Comparison of ENCODE assay signal across 8 cellular contexts in the genomic region with DNA sequence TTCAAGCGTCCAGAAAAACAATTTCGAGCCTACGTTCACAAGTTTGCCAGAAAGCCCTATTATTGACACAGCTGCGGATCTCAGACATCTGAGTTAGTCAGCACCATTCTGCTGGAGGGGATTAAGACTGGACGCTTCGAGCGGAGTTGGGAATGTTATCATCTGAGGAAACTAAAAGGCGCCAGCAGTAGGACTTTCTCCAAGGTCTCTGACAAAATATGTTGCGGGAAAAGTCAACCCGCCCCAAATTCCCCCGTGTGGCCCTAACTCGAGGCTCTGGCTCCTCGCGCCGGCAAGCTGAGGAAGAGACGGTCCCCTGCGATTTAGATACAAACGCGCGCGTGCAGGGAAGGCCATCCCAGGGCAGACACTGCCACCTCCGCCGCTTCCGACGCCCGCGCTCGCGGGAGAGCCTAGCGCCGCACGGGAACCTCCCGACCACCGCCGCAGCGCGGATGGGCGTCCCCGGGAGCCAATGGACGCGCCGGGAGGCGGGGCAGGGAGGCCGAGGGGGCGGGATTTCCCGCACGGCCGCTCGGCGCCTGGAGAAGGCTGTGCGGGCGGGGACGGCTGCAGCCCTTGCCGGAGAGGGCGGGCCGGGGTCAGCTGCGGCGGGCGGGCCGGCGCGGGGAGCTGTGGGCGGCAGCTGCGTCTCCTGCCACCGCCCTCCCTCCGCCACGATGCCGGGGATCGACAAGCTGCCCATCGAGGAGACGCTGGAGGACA. TPM values are rescaled to one million over a fixed set of nuclear protein-coding genes. Genes with fewer than 3 reads are reported as not detected.
A peak's percentile ranks its signal among the peaks of the same experiment; 100 is the strongest.
DNase-seq lines count a peak whose midpoint lies in the region; ATAC-seq and TF ChIP-seq lines count a peak whose summit lies in the region.

A gene with protein sequence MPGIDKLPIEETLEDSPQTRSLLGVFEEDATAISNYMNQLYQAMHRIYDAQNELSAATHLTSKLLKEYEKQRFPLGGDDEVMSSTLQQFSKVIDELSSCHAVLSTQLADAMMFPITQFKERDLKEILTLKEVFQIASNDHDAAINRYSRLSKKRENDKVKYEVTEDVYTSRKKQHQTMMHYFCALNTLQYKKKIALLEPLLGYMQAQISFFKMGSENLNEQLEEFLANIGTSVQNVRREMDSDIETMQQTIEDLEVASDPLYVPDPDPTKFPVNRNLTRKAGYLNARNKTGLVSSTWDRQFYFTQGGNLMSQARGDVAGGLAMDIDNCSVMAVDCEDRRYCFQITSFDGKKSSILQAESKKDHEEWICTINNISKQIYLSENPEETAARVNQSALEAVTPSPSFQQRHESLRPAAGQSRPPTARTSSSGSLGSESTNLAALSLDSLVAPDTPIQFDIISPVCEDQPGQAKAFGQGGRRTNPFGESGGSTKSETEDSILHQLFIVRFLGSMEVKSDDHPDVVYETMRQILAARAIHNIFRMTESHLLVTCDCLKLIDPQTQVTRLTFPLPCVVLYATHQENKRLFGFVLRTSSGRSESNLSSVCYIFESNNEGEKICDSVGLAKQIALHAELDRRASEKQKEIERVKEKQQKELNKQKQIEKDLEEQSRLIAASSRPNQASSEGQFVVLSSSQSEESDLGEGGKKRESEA (plus strand): TSS at position 526 of the 726 bp plus-strand sequence. CDS start 155 bp downstream, at position 681.

- peak within 1 kb of the TSS; percentile 92 for H2AFZ ChIP-seq in OCI-LY3 (ENCODE audit: low read depth, low read length)

- in situ Hi-C loops in Caki2 (cut with HindIII; ENCODE audit: low pct_unique_long_range_greater_than_20kb, low sequenced_read_pairs): no loop called here

- ATAC-seq in GM19468 (IDR thresholded peaks at IDR 0.05; ENCODE audit: extremely low read depth, unreplicated experiment): peak; percentile 75

- H4K20me1 ChIP-seq in OCI-LY3 (ENCODE audit: insufficient read depth, low read length): peaks cover 9% of the 10 kb centered on the region

- peak within 1 kb of the TSS; percentile 4; the same call in 1 of the 2 replicates for H3K27ac ChIP-seq in OCI-LY3 (ENCODE audit: low read length)

- H3K4me1 ChIP-seq in OCI-LY3 (ENCODE audit: low read length): peaks cover 15% of the 10 kb centered on the region

- H3K9me3 ChIP-seq in OCI-LY3 (ENCODE audit: insufficient read depth, low read length): no peaks in the 10 kb centered on the region

- H3K9ac ChIP-seq in OCI-LY3 (ENCODE audit: low read length): peak within 1 kb of the TSS; percentile 78

- no peak for TF ChIP-seq CTCF in OCI-LY3 (IDR thresholded peaks at IDR 0.05; ENCODE audit: low read depth, low read length)

- H3K4me3 ChIP-seq in OCI-LY3 (ENCODE audit: low read length): peak within 1 kb of the TSS; percentile 79

- H3K79me2 ChIP-seq in OCI-LY3 (ENCODE audit: low read length): peaks cover 41% of the 10 kb centered on the region

- peak; percentile 88 for DNase-seq in Caki2 (ENCODE audit: low read depth)
- DNase-seq in HS-27A (ENCODE audit: low read depth): peak; percentile 79
- peak; percentile 88 for DNase-seq in activated T-cell treated with anti-CD3 and anti-CD28 coated beads for 24 hours (ENCODE audit: low read depth)
- peak; percentile 95 for DNase-seq in epidermal melanocyte (ENCODE audit: insufficient read length, low spot score)
- DNase-seq in middle frontal gyrus (ENCODE audit: extremely low spot score, low spot score): peak; percentile 93
- DNase-seq in stimulated activated CD8-positive, alpha-beta memory T cell treated with anti-CD3 and anti-CD28 coated beads, Interleukin-2, amount 100 ng/mL, for 1 hour (ENCODE audit: low read depth in 2 of 2): peak; percentile 70 to 80

- H3K36me3 ChIP-seq in OCI-LY3 (replicated peaks; ENCODE audit: low read depth, low read length): no peaks in the 10 kb centered on the region

- H3K4me2 ChIP-seq in OCI-LY3 (ENCODE audit: low read length): peak within 1 kb of the TSS; percentile 89

- no peaks in the 10 kb centered on the region for H3K27me3 ChIP-seq in OCI-LY3 (ENCODE audit: low read depth, low read length)

RNA-seq across cellular contexts. Expression of the gene that starts here (rescaled TPM):
- total RNA-seq in Caki2 (2014; rRNA removed; shearing (Covaris generic); ENCODE audit: low replicate concordance): 24.4 and 29.3 TPM in 2 replicates

Comparison
In these comparisons a context has a peak if more than half of its experiments do, and no peak if none do; other contexts are left out.
1. Peak in every context shown above with its lines: DNase-seq, ATAC-seq, H3K4me3 ChIP-seq and H3K27ac ChIP-seq.